Comparison of ENCODE assay signal across 10 cellular contexts in the genomic region with DNA sequence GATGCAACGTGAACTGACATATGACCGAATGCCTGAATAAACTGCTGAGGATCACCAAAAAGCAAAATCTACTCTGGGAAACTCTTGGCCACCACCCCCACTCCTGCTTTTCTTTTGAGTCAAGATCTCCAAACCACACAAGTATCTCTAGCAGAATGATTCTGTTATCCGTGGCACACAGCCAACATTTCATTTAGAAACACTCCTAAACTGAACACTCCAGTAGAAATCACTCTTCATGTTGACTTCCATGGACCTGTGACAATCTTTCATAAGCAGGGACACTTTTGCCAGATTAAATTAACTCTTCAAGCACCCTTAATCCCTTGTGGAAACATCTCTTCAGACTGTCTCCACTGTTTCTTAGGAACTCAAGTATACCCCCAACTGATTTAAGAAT. TPM values are rescaled to one million over a fixed set of nuclear protein-coding genes. Genes with fewer than 3 reads are reported as not detected.
A peak's percentile ranks its signal among the peaks of the same experiment; 100 is the strongest.
DNase-seq lines count a peak whose midpoint lies in the region; ATAC-seq and TF ChIP-seq lines count a peak whose summit lies in the region.
"Had no signal": no experiment of that assay in that cellular context is flagged by ENCODE, and none has a peak within 500 bp of the region (broad histone marks: within the 10 kb centered on the region; RNA-seq: fewer than 3 reads in every experiment).

No MANE protein-coding gene starts in this region.

- H3K4me3 ChIP-seq in choroid plexus epithelial cell (ENCODE audit: low read depth, low read length) = no peak overlapping the region
- H3K4me3 ChIP-seq: SJCRH30 had no signal

- DNase-seq in GM03348 (ENCODE audit: low spot score) (peak; percentile 60), NCI-H187 treated with DMSO at 0.1 percent for 48 hours (lab: John Stamatoyannopoulos, UW) (peak; percentile 84), choroid plexus epithelial cell (ENCODE audit: low read depth) (peak; percentile 71), non-pigmented ciliary epithelial cell (ENCODE audit: low read depth) (peak; percentile 42), DMS153 treated with DMSO at 0.1 percent for 48 hours (lab: John Stamatoyannopoulos, UW; ENCODE audit: unreplicated experiment) (no peak), ureter (ENCODE audit: low spot score) (no peak)
- DNase-seq: effector memory CD4-positive, alpha-beta T cell had no signal

- no peak for ATAC-seq in HG03025 (IDR thresholded peaks at IDR 0.05; ENCODE audit: low FRiP score, unreplicated experiment)

- TF ChIP-seq CTCF in choroid plexus epithelial cell (conservative IDR thresholded peaks at IDR 0.05; ENCODE audit: low read depth, low read length) = no peak

RNA-seq across cellular contexts. Expression of gene VSIG10L2, which starts 44.4 kb away (rescaled TPM):
- total RNA-seq in ureter = 0.75 TPM
- total RNA-seq: mucosa of gallbladder had no signal

Comparison
In these comparisons a context has a peak if more than half of its experiments do, and no peak if none do; other contexts are left out.
1. DNase-seq: peak in GM03348 (single experiment), NCI-H187 treated with DMSO at 0.1 percent for 48 hours (single experiment), choroid plexus epithelial cell (single experiment) and non-pigmented ciliary epithelial cell (single experiment); none in DMS153 treated with DMSO at 0.1 percent for 48 hours (single experiment) and ureter (single experiment).